ENCODE assay signal across 6 cellular contexts in genomic region chr22:37906364-37907008, GRCh38. TPM values are rescaled to one million over a fixed set of nuclear protein-coding genes. Genes with fewer than 3 reads are reported as not detected.
DNase-seq lines count a peak whose midpoint lies in the region; ATAC-seq and TF ChIP-seq lines count a peak whose summit lies in the region.

No MANE protein-coding gene starts in this region.

- H3K36me3 ChIP-seq in Peyer's patch: no peaks in the 10 kb centered on the region
- H3K36me3 ChIP-seq in ectodermal cell (ENCODE audit: control insufficient read depth, insufficient read depth, low read length): no peaks in the 10 kb centered on the region
- no peaks in the 10 kb centered on the region for H3K36me3 ChIP-seq in gastrocnemius medialis

- ATAC-seq in gastrocnemius medialis: peak; percentile 14 to 39

- H3K9me3 ChIP-seq in Peyer's patch (no peaks in the 10 kb centered on the region), ectodermal cell (ENCODE audit: control insufficient read depth, low read length) (no peaks in the 10 kb centered on the region), gastrocnemius medialis (no peaks in the 10 kb centered on the region)

- peak; percentile 79 for DNase-seq in GM20000 (ENCODE audit: low spot score)
- DNase-seq in Peyer's patch: peak; percentile 48 to 70 (median 61)
- DNase-seq in gastrocnemius medialis: no peak
- DNase-seq in NCI-H2196 (lab: John Stamatoyannopoulos, UW; ENCODE audit: unreplicated experiment): no peak
- no peak for DNase-seq in H4 (ENCODE audit: low spot score)

- in situ Hi-C loops in gastrocnemius medialis (cut with MboI; ENCODE audit: low sequenced_read_pairs in 4 of 4): no loop called here

- no peak for TF ChIP-seq CTCF in GM20000 (IDR thresholded peaks at IDR 0.05; ENCODE audit: extremely low read depth, missing control alignments)
- no peak for TF ChIP-seq CTCF in Peyer's patch (IDR thresholded peaks at IDR 0.05)
- TF ChIP-seq CTCF in gastrocnemius medialis (IDR thresholded peaks at IDR 0.05 in 4 of 5, conservative IDR thresholded peaks at IDR 0.05 in 1 of 5): no peak

- intact Hi-C loops in gastrocnemius medialis (cut with DNase I; ENCODE audit: low total_unique reads): loop anchor here (1.0 to 2.0 kb wide), 2 partner anchors 28 to 58 kb away; no protein-coding TSS in a partner anchor

- H3K27ac ChIP-seq in Peyer's patch (peak overlapping the region; percentile 85 to 92 (median 88)), ectodermal cell (ENCODE audit: insufficient read depth, low read depth, low read length, poor library complexity, severe bottlenecking) (no peak overlapping the region), gastrocnemius medialis (peak overlapping the region; percentile 74 to 80 (median 76))

- 2% methylated on average over 75 of the region's 75 CpGs for WGBS in ectodermal cell, 2 experiments

- no peak for TF ChIP-seq POLR2A in Peyer's patch (IDR thresholded peaks at IDR 0.05)
- no peak for TF ChIP-seq POLR2A in gastrocnemius medialis (IDR thresholded peaks at IDR 0.05)

- H3K27me3 ChIP-seq in Peyer's patch (no peaks in the 10 kb centered on the region), ectodermal cell (ENCODE audit: control insufficient read depth, insufficient read depth, low read length, poor library complexity, severe bottlenecking) (no peaks in the 10 kb centered on the region), gastrocnemius medialis (no peaks in the 10 kb centered on the region)

- peak overlapping the region; percentile 76 to 97 (median 90) for H3K4me3 ChIP-seq in Peyer's patch
- peak overlapping the region; percentile 63 for H3K4me3 ChIP-seq in ectodermal cell (ENCODE audit: insufficient read depth, low read depth, low read length)
- peak overlapping the region; percentile 57 to 85 (median 60) for H3K4me3 ChIP-seq in gastrocnemius medialis

- H3K4me1 ChIP-seq in Peyer's patch: peaks cover 0 to 9% (median 6%) of the 10 kb centered on the region in 4 donors
- H3K4me1 ChIP-seq in ectodermal cell (ENCODE audit: control insufficient read depth, insufficient read depth, low read length): peaks cover 20% of the 10 kb centered on the region
- H3K4me1 ChIP-seq in gastrocnemius medialis: peaks cover 8 to 16% of the 10 kb centered on the region in 2 donors

RNA-seq across cellular contexts. Expression of gene MICALL1, which starts 0.4 kb away (rescaled TPM):
- 10 to 100 TPM; 24.5 to 49.0 (median 31.8) TPM for total RNA-seq in Peyer's patch
- 24.4 TPM for polyA plus RNA-seq in ectodermal cell (2013, experiment 1 of 4)
- 25.5 TPM for polyA plus RNA-seq in ectodermal cell (2013, experiment 2 of 4)
- 21.6 TPM for polyA plus RNA-seq in ectodermal cell (2013, experiment 3 of 4)
- 20.9 TPM for polyA plus RNA-seq in ectodermal cell (2013, experiment 4 of 4)
- 10 to 100 TPM; 14.4 to 29.4 (median 21.1) TPM for total RNA-seq in gastrocnemius medialis
- 11.6 and 17.2 TPM in 2 replicates for total RNA-seq in H4 (2014; rRNA removed; shearing (Covaris generic))

RNA-seq across cellular contexts. Expression of gene C22orf23, which starts 46.9 kb away (rescaled TPM):
- under 1 TPM in 1 of 4 donors, not detected in 3; 0.85 TPM for total RNA-seq in Peyer's patch
- 0.52 TPM for polyA plus RNA-seq in ectodermal cell (2013, experiment 1 of 4)
- polyA plus RNA-seq in ectodermal cell (2013, experiment 2 of 4): 1.1 TPM
- polyA plus RNA-seq in ectodermal cell (2013, experiment 3 of 4): 0.85 TPM
- 0.69 TPM for polyA plus RNA-seq in ectodermal cell (2013, experiment 4 of 4)
- total RNA-seq in gastrocnemius medialis: 1 to 10 TPM in 1 of 4 donors, under 1 TPM in 2, not detected in 1; 0.20 to 1.1 (median 0.35) TPM
- total RNA-seq in H4 (2014; rRNA removed; shearing (Covaris generic)): 0.41 and 1.1 TPM in 2 replicates

RNA-seq across cellular contexts. Expression of gene POLR2F, which starts 47.0 kb away (rescaled TPM):
- 10 to 100 TPM; 51.1 to 97.4 (median 55.2) TPM for total RNA-seq in Peyer's patch
- polyA plus RNA-seq in ectodermal cell (2013, experiment 1 of 4): 108 TPM
- 92.1 TPM for polyA plus RNA-seq in ectodermal cell (2013, experiment 2 of 4)
- 109 TPM for polyA plus RNA-seq in ectodermal cell (2013, experiment 3 of 4)
- polyA plus RNA-seq in ectodermal cell (2013, experiment 4 of 4): 127 TPM
- total RNA-seq in gastrocnemius medialis: 100 to 1,000 TPM in 3 of 4 donors, 10 to 100 TPM in 1; 84.1 to 152 (median 134) TPM
- 145 and 155 TPM in 2 replicates for total RNA-seq in H4 (2014; rRNA removed; shearing (Covaris generic))

RNA-seq across cellular contexts. Expression of gene EIF3L, which starts 57.3 kb away (rescaled TPM):
- total RNA-seq in Peyer's patch: 100 to 1,000 TPM; 123 to 229 (median 185) TPM
- 672 TPM for polyA plus RNA-seq in ectodermal cell (2013, experiment 1 of 4)
- 692 TPM for polyA plus RNA-seq in ectodermal cell (2013, experiment 2 of 4)
- polyA plus RNA-seq in ectodermal cell (2013, experiment 3 of 4): 584 TPM
- polyA plus RNA-seq in ectodermal cell (2013, experiment 4 of 4): 664 TPM
- 100 to 1,000 TPM; 291 to 406 (median 343) TPM for total RNA-seq in gastrocnemius medialis
- total RNA-seq in H4 (2014; rRNA removed; shearing (Covaris generic)): 478 and 514 TPM in 2 replicates

Comparison
In these comparisons a context has a peak if more than half of its experiments do, and no peak if none do; other contexts are left out.
1. DNase-seq: peak in GM20000 (single experiment) and Peyer's patch (3 of 3); none in gastrocnemius medialis (0 of 2), NCI-H2196 (single experiment) and H4 (single experiment).
2. Peak in every context shown above with its lines, with median percentiles within 50 percentile points of each other: H3K4me3 ChIP-seq.